Comparison of ENCODE assay signal across 10 cellular contexts in the genomic region with DNA sequence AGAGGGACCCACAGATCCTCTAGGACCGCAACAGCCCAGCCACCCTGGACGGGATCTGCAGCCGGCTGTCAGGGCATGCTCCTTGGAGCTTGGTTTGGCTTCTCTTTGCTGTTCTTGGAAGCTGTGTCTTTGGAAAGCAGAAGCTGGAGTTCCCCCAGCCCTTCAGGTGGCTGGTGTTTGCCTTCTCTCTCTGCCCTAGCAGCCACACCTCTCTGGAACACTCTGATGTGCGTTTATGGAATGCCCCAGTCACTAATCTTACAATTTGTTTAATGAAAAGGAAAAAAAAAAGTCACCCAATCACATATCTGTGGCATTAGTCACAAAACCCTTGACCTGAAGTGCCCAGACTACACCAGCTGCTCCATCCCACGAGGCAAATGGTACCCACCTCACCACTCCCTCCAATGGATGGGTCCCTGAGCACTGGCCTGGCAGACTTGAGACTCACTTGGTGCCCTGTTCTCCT.
DNase-seq lines count a peak whose midpoint lies in the region; ATAC-seq, FAIRE-seq and TF ChIP-seq lines count a peak whose summit lies in the region.
"Had no signal": no experiment of that assay in that cellular context is flagged by ENCODE, and none has a peak within 500 bp of the region (broad histone marks: within the 10 kb centered on the region; RNA-seq: fewer than 3 reads in every experiment).

No MANE protein-coding gene starts in this region.

- no peaks in the 10 kb centered on the region for H3K36me3 Mint-ChIP-seq in natural killer cell
- H3K36me3 Mint-ChIP-seq: CD4-positive, CD25-positive, alpha-beta regulatory T cell; stimulated activated memory B cell treated with anti-CD40 and anti-IgM and Interleukin-4, amounts not matched to agents 10 μg/mL and 1 μg/mL and 100 μg/mL, for 72 hours had no signal

- TF ChIP-seq EP300 in K562 (IDR thresholded peaks at IDR 0.05; ENCODE audit: low read length): no peak

- no peak overlapping the region for H3K4me3 ChIP-seq in K562
- H3K4me3 ChIP-seq in left lung: no peak overlapping the region

- BruUV-seq in K562 (replicated peaks; lab: Mats Ljungman, UMichigan): no TSS peak

- no peak for TF ChIP-seq POLR2A in K562 (conservative IDR thresholded peaks at IDR 0.05)

- peaks cover 0 to 7% of the 10 kb centered on the region in 2 donors for H3K4me1 Mint-ChIP-seq in natural killer cell
- H3K4me1 Mint-ChIP-seq: CD4-positive, CD25-positive, alpha-beta regulatory T cell; stimulated activated memory B cell treated with anti-CD40 and anti-IgM and Interleukin-4, amounts not matched to agents 10 μg/mL and 1 μg/mL and 100 μg/mL, for 72 hours had no signal

- TF ChIP-seq CTCF in C4-2B (conservative IDR thresholded peaks at IDR 0.05) (no peak), K562 (IDR thresholded peaks at IDR 0.05 in 2 of 3, conservative IDR thresholded peaks at IDR 0.05 in 1 of 3; ENCODE audit: insufficient read depth in 2 of 3, low read depth in 1 of 3, low read length in 3 of 3) (no peak), left lung (IDR thresholded peaks at IDR 0.05) (no peak), natural killer cell (IDR thresholded peaks at IDR 0.05) (no peak)

- CTCF ChIA-PET in K562 (lab: Yijun Ruan, JAX; ENCODE audit: low intra/inter-chr PET ratio): no interaction called here

- H3K4me3 Mint-ChIP-seq in natural killer cell: no peak overlapping the region
- H3K4me3 Mint-ChIP-seq: CD4-positive, CD25-positive, alpha-beta regulatory T cell; stimulated activated memory B cell treated with anti-CD40 and anti-IgM and Interleukin-4, amounts not matched to agents 10 μg/mL and 1 μg/mL and 100 μg/mL, for 72 hours had no signal

- peaks cover 11 to 74% of the 10 kb centered on the region in 2 experiments; a peak in 4 of 5 replicates for H3K27me3 ChIP-seq in K562 (ENCODE audit: control insufficient read depth in 2 of 2, insufficient read depth in 2 of 2, low read length in 2 of 2)
- no peaks in the 10 kb centered on the region for H3K27me3 ChIP-seq in left lung

- no peaks in the 10 kb centered on the region for H3K79me2 ChIP-seq in K562 (ENCODE audit: control insufficient read depth, insufficient read depth, low read length)

- H3K9me3 ChIP-seq in K562 (replicated peaks; ENCODE audit: control insufficient read depth, insufficient read depth, low read depth, low read length) (no peaks in the 10 kb centered on the region), left lung (no peaks in the 10 kb centered on the region)

- H3K27me3 Mint-ChIP-seq in natural killer cell (ENCODE audit: low read depth in 2 of 2): peaks cover 0 to 8% of the 10 kb centered on the region in 2 donors

- FAIRE-seq in K562 (lab: Jason Lieb, UNC): no peak

- no peaks in the 10 kb centered on the region for H3K36me3 ChIP-seq in K562 (ENCODE audit: control insufficient read depth, insufficient read depth, low read length)
- H3K36me3 ChIP-seq in left lung: no peaks in the 10 kb centered on the region

- no peak overlapping the region for H3K4me2 ChIP-seq in K562 (ENCODE audit: insufficient read depth, low read length)

- H3K27ac ChIP-seq in C4-2B (peak overlapping the region; percentile 80), K562 (ENCODE audit: extremely low read depth, low read depth, low read length) (no peak overlapping the region), left lung (peak overlapping the region; percentile 73 to 76)

- WGBS in K562 (ENCODE audit: insufficient coverage, low coverage, missing lambda C conversion rate): 1% methylated on average over 5 of the region's 5 CpGs

- no peak overlapping the region for H3K9ac ChIP-seq in K562 (ENCODE audit: insufficient read depth in 1 of 2, low read depth in 2 of 2, low read length in 2 of 2)

- peak; percentile 47 for DNase-seq in HT-29 (ENCODE audit: low spot score)
- DNase-seq in K562 (ENCODE audit: extremely low read depth in 1 of 4, low spot score in 3 of 4): no peak
- peak in 1 of 2 donors; percentile 61 for DNase-seq in left lung
- DNase-seq in NCI-H2107 treated with DMSO at 0.1 percent for 48 hours (lab: John Stamatoyannopoulos, UW; ENCODE audit: unreplicated experiment): no peak
- DNase-seq in activated naive CD4-positive, alpha-beta T cell treated with Interleukin-2 at 50 U/mL for 16 hours: no peak
- DNase-seq in natural killer cell: no peak
- DNase-seq: CD4-positive, CD25-positive, alpha-beta regulatory T cell had no signal

- peaks cover 4% of the 10 kb centered on the region; the same call in 1 of the 2 replicates for H4K20me1 ChIP-seq in K562 (replicated peaks; ENCODE audit: control insufficient read depth, insufficient read depth, low read length)

- in situ Hi-C loops in K562 (cut with MboI): loop anchor here (25.0 kb wide), 1 partner anchor 1238 kb away; no protein-coding TSS in a partner anchor

- no peaks in the 10 kb centered on the region for H3K9me3 Mint-ChIP-seq in natural killer cell
- H3K9me3 Mint-ChIP-seq: stimulated activated memory B cell treated with anti-CD40 and anti-IgM and Interleukin-4, amounts not matched to agents 10 μg/mL and 1 μg/mL and 100 μg/mL, for 72 hours had no signal

- POLR2A ChIA-PET in K562 (lab: Yijun Ruan, JAX): interaction anchor here (0.6 to 2.3 kb wide), 3 partner anchors 9 to 33 kb away, joined by 3 to 8 read pairs (median 3); no protein-coding TSS in a partner anchor

- H3K27ac Mint-ChIP-seq in natural killer cell: no peak overlapping the region
- H3K27ac Mint-ChIP-seq: CD4-positive, CD25-positive, alpha-beta regulatory T cell; stimulated activated memory B cell treated with anti-CD40 and anti-IgM and Interleukin-4, amounts not matched to agents 10 μg/mL and 1 μg/mL and 100 μg/mL, for 72 hours had no signal

- peak overlapping the region; percentile 53; the same call in 1 of the 2 replicates for H2AFZ ChIP-seq in K562 (ENCODE audit: low read depth, low read length)

- intact Hi-C loops in K562 (cut with micrococcal nuclease) (no loop called here), left lung (cut with DNase I) (no loop called here), natural killer cell (cut with micrococcal nuclease) (no loop called here)

- no peaks in the 10 kb centered on the region for H3K9me1 ChIP-seq in K562 (ENCODE audit: control insufficient read depth, insufficient read depth, low read length)

- ATAC-seq in K562 (0 out of 3 replicates have a peak, but pooled peaks have one; percentile 9), left lung (peak; percentile 85), GM19395 (IDR thresholded peaks at IDR 0.05; ENCODE audit: unreplicated experiment) (no peak), natural killer cell (no peak)
- ATAC-seq: stimulated activated memory B cell treated with anti-CD40 and anti-IgM and Interleukin-4, amounts not matched to agents 10 μg/mL and 1 μg/mL and 100 μg/mL, for 72 hours had no signal

- no peak for TF ChIP-seq RAD21 in K562 (CRISPR knock-in tag; conservative IDR thresholded peaks at IDR 0.05 in 1 of 2, IDR thresholded peaks at IDR 0.05 in 1 of 2)

- peaks cover 0 to 5% of the 10 kb centered on the region in 2 experiments; a peak in 1 of 5 replicates for H3K4me1 ChIP-seq in K562 (replicated peaks in 1 of 2; ENCODE audit: control insufficient read depth in 2 of 2, insufficient read depth in 2 of 2, low read length in 2 of 2)
- peaks cover 15 to 17% of the 10 kb centered on the region in 2 donors for H3K4me1 ChIP-seq in left lung

TF ChIP-seq in K562, 482 proteins besides CTCF, POLR2A, EP300 and RAD21 (continues in another document):
- TF ChIP-seq HMBOX1 (IDR thresholded peaks at IDR 0.05) (no peak), ZC3H11A (IDR thresholded peaks at IDR 0.05; ENCODE audit: low read depth, low read length) (no peak), ZKSCAN3 (CRISPR knock-in tag; IDR thresholded peaks at IDR 0.05) (no peak), ARHGAP35 (IDR thresholded peaks at IDR 0.05; ENCODE audit: partially characterized antibody) (no peak), TRIM24 (IDR thresholded peaks at IDR 0.05) (no peak), TRIM28 (IDR thresholded peaks at IDR 0.05) (no peak), RHOXF2B (CRISPR knock-in tag; conservative IDR thresholded peaks at IDR 0.05) (no peak), FOXK2 (conservative IDR thresholded peaks at IDR 0.05 in 1 of 2, IDR thresholded peaks at IDR 0.05 in 1 of 2; ENCODE audit: low read depth in 2 of 2) (no peak), ZNF668 (CRISPR knock-in tag; IDR thresholded peaks at IDR 0.05) (no peak)
- TF ChIP-seq, protein P1, sequence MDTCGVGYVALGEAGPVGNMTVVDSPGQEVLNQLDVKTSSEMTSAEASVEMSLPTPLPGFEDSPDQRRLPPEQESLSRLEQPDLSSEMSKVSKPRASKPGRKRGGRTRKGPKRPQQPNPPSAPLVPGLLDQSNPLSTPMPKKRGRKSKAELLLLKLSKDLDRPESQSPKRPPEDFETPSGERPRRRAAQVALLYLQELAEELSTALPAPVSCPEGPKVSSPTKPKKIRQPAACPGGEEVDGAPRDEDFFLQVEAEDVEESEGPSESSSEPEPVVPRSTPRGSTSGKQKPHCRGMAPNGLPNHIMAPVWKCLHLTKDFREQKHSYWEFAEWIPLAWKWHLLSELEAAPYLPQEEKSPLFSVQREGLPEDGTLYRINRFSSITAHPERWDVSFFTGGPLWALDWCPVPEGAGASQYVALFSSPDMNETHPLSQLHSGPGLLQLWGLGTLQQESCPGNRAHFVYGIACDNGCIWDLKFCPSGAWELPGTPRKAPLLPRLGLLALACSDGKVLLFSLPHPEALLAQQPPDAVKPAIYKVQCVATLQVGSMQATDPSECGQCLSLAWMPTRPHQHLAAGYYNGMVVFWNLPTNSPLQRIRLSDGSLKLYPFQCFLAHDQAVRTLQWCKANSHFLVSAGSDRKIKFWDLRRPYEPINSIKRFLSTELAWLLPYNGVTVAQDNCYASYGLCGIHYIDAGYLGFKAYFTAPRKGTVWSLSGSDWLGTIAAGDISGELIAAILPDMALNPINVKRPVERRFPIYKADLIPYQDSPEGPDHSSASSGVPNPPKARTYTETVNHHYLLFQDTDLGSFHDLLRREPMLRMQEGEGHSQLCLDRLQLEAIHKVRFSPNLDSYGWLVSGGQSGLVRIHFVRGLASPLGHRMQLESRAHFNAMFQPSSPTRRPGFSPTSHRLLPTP (IDR thresholded peaks at IDR 0.05; ENCODE audit: borderline replicate concordance, extremely low read depth, insufficient read length): no peak

Comparison
In these comparisons a context has a peak if more than half of its experiments do, and no peak if none do; other contexts are left out.
1. ATAC-seq: peak in K562 (single experiment) and left lung (single experiment); none in GM19395 (single experiment) and natural killer cell (0 of 3).